8 cellular contexts compared by ENCODE assay signal in the genomic region with DNA sequence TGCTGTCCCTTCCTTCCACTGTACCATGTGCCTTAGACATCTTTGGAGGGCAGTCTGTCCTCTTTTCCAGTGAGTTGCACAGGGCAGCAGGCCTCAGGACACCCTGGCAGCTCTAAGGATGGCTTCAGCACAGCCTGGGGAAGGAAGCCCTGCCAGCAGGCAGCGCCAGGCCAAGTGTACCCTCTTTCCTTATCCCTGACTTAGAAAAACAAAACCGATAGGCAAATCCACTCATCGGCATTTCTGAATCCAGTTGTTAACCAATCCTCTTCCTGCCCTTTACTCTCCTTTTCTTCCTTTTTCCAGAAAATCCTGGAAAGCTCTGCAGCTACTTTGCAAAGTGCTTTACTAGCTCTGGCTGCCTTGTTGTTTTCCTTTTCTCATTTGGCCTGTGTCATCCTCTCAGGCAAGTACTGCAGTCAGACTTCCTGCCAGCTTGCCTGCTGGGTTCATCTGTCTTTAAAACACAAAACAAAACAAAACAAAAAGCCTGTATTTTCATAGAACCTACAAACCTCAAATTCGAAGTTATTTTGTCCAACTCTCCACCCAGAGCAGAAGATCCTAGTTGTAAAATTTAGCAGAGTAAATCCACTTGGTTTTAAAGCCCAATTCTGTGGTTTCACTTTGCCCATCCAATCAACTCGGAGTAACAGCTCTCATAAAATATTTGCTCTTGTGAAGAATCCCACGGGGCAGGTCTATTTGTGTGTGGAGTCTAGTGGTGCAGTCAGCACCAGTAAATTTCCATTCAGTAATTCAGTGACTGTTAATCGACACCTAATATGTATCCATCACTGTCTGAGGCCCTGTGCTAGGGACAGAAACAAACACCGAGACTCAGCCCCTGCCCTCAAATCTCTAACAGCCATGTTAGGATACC. TPM values are rescaled to one million over a fixed set of nuclear protein-coding genes. Genes with fewer than 3 reads are reported as not detected.
DNase-seq lines count a peak whose midpoint lies in the region; ATAC-seq, FAIRE-seq and TF ChIP-seq lines count a peak whose summit lies in the region.

No MANE protein-coding gene starts in this region.

- TF ChIP-seq POLR2A in body of pancreas (IDR thresholded peaks at IDR 0.05): peak in 2 of 3 donors; percentile 42 to 57

- intact Hi-C loops in body of pancreas (cut with DNase I): no loop called here

- H3K27me3 ChIP-seq in HUES6 (ENCODE audit: control insufficient read depth, insufficient read depth, low read length) (no peaks in the 10 kb centered on the region), body of pancreas (no peaks in the 10 kb centered on the region), iPS-20b (ENCODE audit: insufficient read depth, low read length) (no peaks in the 10 kb centered on the region), small intestine (ENCODE audit: control insufficient read depth in 2 of 2, insufficient read depth in 2 of 2, low read length in 2 of 2) (no peaks in the 10 kb centered on the region)

- DNase-seq in DMS53 (lab: John Stamatoyannopoulos, UW): peak; percentile 88
- DNase-seq in OCI-M1 (lab: John Stamatoyannopoulos, UW): peak; percentile 78
- DNase-seq in body of pancreas: peak in 3 of 4 donors; percentile 49 to 64 (median 55)
- peak; percentile 62 for DNase-seq in small intestine
- DNase-seq in effector CD8-positive, alpha-beta T cell (lab: John Stamatoyannopoulos, UW): no peak

- TF ChIP-seq CTCF in body of pancreas (IDR thresholded peaks at IDR 0.05): no peak

- WGBS in body of pancreas, 2 donors: 0 to 2% methylated on average over 8 of the region's 8 CpGs
- WGBS in small intestine, 3 donors: 10 to 14% (median 11%) methylated on average over 8 of the region's 8 CpGs

- no peaks in the 10 kb centered on the region for H3K36me3 ChIP-seq in HUES6 (ENCODE audit: control insufficient read depth, insufficient read depth, low read length)
- no peaks in the 10 kb centered on the region for H3K36me3 ChIP-seq in body of pancreas (replicated peaks in 1 of 2; ENCODE audit: insufficient read depth in 1 of 2, low read depth in 2 of 2)
- H3K36me3 ChIP-seq in iPS-20b (ENCODE audit: insufficient read depth, low read depth, low read length): no peaks in the 10 kb centered on the region
- no peaks in the 10 kb centered on the region for H3K36me3 ChIP-seq in small intestine (ENCODE audit: control insufficient read depth in 2 of 2, insufficient read depth in 2 of 2, low read length in 2 of 2)

- peak overlapping the region; percentile 10 for H3K9ac ChIP-seq in HUES6 (ENCODE audit: low read length)
- peak overlapping the region; percentile 62; the same call in 1 of the 2 replicates for H3K9ac ChIP-seq in iPS-20b (ENCODE audit: low read depth, low read length)

- H3K4me3 ChIP-seq in HUES6 (ENCODE audit: low read depth, low read length) (no peak overlapping the region), body of pancreas (no peak overlapping the region), iPS-20b (ENCODE audit: low read length) (no peak overlapping the region; the same call in 1 of the 2 replicates), small intestine (ENCODE audit: low read depth in 1 of 2, low read length in 2 of 2) (peak overlapping the region in 1 of 2 donors; percentile 23)

- H3K4me1 ChIP-seq in HUES6 (ENCODE audit: control insufficient read depth, insufficient read depth, low read length) (peaks cover 23% of the 10 kb centered on the region), body of pancreas (peaks cover 53% of the 10 kb centered on the region), iPS-20b (ENCODE audit: insufficient read depth, low read length) (peaks cover 14% of the 10 kb centered on the region), small intestine (ENCODE audit: control insufficient read depth in 2 of 2, insufficient read depth in 1 of 2, low read depth in 1 of 2, low read length in 1 of 2) (peaks cover 0 to 7% of the 10 kb centered on the region in 2 donors)

- FAIRE-seq in small intestine (lab: Jason Lieb, UNC): no peak

- no peaks in the 10 kb centered on the region for H3K9me3 ChIP-seq in HUES6 (ENCODE audit: control insufficient read depth, insufficient read depth, low read depth, low read length)
- no peaks in the 10 kb centered on the region for H3K9me3 ChIP-seq in body of pancreas
- H3K9me3 ChIP-seq in iPS-20b (ENCODE audit: insufficient read depth, low read depth, low read length): no peaks in the 10 kb centered on the region
- no peaks in the 10 kb centered on the region for H3K9me3 ChIP-seq in small intestine (ENCODE audit: control insufficient read depth, low read depth)

- H3K27ac ChIP-seq in HUES6 (ENCODE audit: low read depth, low read length): peak overlapping the region; percentile 30
- peak overlapping the region; percentile 73 to 91 (median 84) for H3K27ac ChIP-seq in body of pancreas
- no peak overlapping the region for H3K27ac ChIP-seq in iPS-20b (ENCODE audit: low read length)
- peak overlapping the region; percentile 93 to 94 for H3K27ac ChIP-seq in small intestine (ENCODE audit: low read depth in 1 of 2, low read length in 1 of 2)

- ATAC-seq in GM19438 (IDR thresholded peaks at IDR 0.05; ENCODE audit: low read depth, unreplicated experiment) (peak; percentile 35), body of pancreas (peak; percentile 67)

RNA-seq across cellular contexts. Expression of a gene that starts 45.2 kb away (rescaled TPM):
- total RNA-seq in body of pancreas: 100 to 1,000 TPM in 1 of 2 donors, 10 to 100 TPM in 1; 97.9 to 128 TPM
- polyA plus RNA-seq in small intestine: 100 to 1,000 TPM; 247 to 311 (median 291) TPM

RNA-seq across cellular contexts. Expression of a gene that starts 58.3 kb away (rescaled TPM):
- 1 to 10 TPM; 6.3 to 7.0 TPM for total RNA-seq in body of pancreas
- 1 to 10 TPM; 4.3 to 7.0 (median 6.9) TPM for polyA plus RNA-seq in small intestine
